Comparison of ENCODE assay signal across 1 cellular context in the genomic region with DNA sequence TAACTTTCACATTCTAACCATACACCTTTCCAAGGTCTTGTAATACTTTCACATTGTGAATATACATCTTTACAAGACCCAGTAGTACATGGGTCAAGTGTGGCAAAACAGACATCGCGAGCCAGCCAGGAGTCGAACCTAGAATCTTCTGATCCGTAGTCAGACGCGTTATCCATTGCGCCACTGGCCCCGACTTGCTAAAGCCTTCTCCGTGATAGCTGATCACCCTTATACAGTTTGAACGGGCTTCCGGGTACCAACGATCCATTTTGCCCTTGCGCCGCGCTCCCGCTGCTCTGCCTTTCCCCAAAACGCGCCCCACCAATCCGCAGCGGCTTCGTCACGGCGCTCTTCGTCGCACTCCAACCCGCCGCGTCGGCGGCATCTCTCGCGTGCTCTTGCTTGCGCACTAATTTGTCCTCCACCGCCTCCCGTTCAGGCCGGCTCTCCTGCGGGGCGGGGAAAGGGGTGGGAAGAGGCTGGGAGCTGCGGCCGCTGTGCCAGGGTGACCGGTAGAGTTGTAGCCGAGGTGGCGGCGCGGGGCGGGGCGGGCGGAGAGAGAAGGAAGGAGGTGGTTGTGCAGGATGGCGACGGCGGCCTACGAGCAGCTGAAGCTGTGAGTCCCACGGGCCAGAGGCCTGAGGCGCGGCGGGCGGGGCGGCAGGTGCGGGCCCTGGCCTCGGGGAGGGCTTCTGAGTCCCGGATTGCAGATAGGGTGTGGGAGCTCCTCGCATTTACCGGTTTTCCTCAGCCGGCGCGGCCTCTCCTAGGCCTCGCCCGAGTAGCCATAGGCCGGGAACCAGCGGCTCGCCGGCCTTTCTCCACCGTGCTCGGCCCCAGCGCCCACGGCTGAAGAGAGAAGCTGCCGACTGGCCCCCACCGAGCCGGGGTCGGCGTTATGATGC.
TF ChIP-seq lines count a peak whose summit lies in the region.

Gene SACM1L, plus strand, starts transcription at position 515 of the 905 bp plus-strand sequence. Its CDS starts 70 bp downstream, at position 585.

TF ChIP-seq in K562, 482 proteins besides CTCF, POLR2A, EP300 and RAD21 (continued from another document and continues in another):
- TF ChIP-seq ZNF146 (CRISPR knock-in tag; IDR thresholded peaks at IDR 0.05; ENCODE audit: unreplicated experiment), result no peak
- no peak; the same call in 1 of the 2 replicates for TF ChIP-seq ATF4 (CRISPR knock-in tag; IDR thresholded peaks at IDR 0.05)
- no peak for TF ChIP-seq GABPB2 (CRISPR knock-in tag; conservative IDR thresholded peaks at IDR 0.05)
- TF ChIP-seq KLF16 (IDR thresholded peaks at IDR 0.05), result peak; percentile 84
- TF ChIP-seq TRIM25 (IDR thresholded peaks at IDR 0.05; ENCODE audit: borderline replicate concordance), result no peak
- no peak for TF ChIP-seq ZNF780A (CRISPR knock-in tag; IDR thresholded peaks at IDR 0.05)
- no peak for TF ChIP-seq HOMEZ (CRISPR knock-in tag; IDR thresholded peaks at IDR 0.05)
- no peak for TF ChIP-seq PYGO2 (tag; IDR thresholded peaks at IDR 0.05)
- no peak for TF ChIP-seq ZNF668 (CRISPR knock-in tag; IDR thresholded peaks at IDR 0.05)
- peak in 1 of 2 experiments; percentile 95; a peak in 2 of 4 replicates for TF ChIP-seq TBL1XR1 (IDR thresholded peaks at IDR 0.05; ENCODE audit: low read length in 2 of 2)
- no peak for TF ChIP-seq PURB (CRISPR knock-in tag; IDR thresholded peaks at IDR 0.05; ENCODE audit: low read depth)
- TF ChIP-seq TSHZ1 (CRISPR knock-in tag; IDR thresholded peaks at IDR 0.05), result no peak; the same call in 1 of the 2 replicates
- TF ChIP-seq, protein P1, sequence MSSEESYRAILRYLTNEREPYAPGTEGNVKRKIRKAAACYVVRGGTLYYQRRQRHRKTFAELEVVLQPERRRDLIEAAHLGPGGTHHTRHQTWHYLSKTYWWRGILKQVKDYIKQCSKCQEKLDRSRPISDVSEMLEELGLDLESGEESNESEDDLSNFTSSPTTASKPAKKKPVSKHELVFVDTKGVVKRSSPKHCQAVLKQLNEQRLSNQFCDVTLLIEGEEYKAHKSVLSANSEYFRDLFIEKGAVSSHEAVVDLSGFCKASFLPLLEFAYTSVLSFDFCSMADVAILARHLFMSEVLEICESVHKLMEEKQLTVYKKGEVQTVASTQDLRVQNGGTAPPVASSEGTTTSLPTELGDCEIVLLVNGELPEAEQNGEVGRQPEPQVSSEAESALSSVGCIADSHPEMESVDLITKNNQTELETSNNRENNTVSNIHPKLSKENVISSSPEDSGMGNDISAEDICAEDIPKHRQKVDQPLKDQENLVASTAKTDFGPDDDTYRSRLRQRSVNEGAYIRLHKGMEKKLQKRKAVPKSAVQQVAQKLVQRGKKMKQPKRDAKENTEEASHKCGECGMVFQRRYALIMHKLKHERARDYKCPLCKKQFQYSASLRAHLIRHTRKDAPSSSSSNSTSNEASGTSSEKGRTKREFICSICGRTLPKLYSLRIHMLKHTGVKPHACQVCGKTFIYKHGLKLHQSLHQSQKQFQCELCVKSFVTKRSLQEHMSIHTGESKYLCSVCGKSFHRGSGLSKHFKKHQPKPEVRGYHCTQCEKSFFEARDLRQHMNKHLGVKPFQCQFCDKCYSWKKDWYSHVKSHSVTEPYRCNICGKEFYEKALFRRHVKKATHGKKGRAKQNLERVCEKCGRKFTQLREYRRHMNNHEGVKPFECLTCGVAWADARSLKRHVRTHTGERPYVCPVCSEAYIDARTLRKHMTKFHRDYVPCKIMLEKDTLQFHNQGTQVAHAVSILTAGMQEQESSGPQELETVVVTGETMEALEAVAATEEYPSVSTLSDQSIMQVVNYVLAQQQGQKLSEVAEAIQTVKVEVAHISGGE (CRISPR knock-in tag; IDR thresholded peaks at IDR 0.05), result peak in 1 of 3 experiments; percentile 69; a peak in 2 of 6 replicates
- no peak for TF ChIP-seq SMC3 (conservative IDR thresholded peaks at IDR 0.05; ENCODE audit: insufficient read depth, low read depth, low read length)
- TF ChIP-seq, protein P2, sequence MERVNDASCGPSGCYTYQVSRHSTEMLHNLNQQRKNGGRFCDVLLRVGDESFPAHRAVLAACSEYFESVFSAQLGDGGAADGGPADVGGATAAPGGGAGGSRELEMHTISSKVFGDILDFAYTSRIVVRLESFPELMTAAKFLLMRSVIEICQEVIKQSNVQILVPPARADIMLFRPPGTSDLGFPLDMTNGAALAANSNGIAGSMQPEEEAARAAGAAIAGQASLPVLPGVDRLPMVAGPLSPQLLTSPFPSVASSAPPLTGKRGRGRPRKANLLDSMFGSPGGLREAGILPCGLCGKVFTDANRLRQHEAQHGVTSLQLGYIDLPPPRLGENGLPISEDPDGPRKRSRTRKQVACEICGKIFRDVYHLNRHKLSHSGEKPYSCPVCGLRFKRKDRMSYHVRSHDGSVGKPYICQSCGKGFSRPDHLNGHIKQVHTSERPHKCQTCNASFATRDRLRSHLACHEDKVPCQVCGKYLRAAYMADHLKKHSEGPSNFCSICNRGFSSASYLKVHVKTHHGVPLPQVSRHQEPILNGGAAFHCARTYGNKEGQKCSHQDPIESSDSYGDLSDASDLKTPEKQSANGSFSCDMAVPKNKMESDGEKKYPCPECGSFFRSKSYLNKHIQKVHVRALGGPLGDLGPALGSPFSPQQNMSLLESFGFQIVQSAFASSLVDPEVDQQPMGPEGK (CRISPR knock-in tag; IDR thresholded peaks at IDR 0.05; ENCODE audit: borderline replicate concordance), result no peak
- peak; percentile 100 for TF ChIP-seq MTA3 (IDR thresholded peaks at IDR 0.05; ENCODE audit: borderline replicate concordance)
- peak; percentile 88 for TF ChIP-seq POLR2B (IDR thresholded peaks at IDR 0.05; ENCODE audit: low read depth, partially characterized antibody)
- TF ChIP-seq, protein P3, sequence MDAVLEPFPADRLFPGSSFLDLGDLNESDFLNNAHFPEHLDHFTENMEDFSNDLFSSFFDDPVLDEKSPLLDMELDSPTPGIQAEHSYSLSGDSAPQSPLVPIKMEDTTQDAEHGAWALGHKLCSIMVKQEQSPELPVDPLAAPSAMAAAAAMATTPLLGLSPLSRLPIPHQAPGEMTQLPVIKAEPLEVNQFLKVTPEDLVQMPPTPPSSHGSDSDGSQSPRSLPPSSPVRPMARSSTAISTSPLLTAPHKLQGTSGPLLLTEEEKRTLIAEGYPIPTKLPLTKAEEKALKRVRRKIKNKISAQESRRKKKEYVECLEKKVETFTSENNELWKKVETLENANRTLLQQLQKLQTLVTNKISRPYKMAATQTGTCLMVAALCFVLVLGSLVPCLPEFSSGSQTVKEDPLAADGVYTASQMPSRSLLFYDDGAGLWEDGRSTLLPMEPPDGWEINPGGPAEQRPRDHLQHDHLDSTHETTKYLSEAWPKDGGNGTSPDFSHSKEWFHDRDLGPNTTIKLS (IDR thresholded peaks at IDR 0.05; ENCODE audit: borderline replicate concordance, low read depth), result peak; percentile 77
- TF ChIP-seq MAFF (IDR thresholded peaks at IDR 0.05; ENCODE audit: low read length), result no peak
